Comparison of ENCODE assay signal across 8 cellular contexts in the genomic region with DNA sequence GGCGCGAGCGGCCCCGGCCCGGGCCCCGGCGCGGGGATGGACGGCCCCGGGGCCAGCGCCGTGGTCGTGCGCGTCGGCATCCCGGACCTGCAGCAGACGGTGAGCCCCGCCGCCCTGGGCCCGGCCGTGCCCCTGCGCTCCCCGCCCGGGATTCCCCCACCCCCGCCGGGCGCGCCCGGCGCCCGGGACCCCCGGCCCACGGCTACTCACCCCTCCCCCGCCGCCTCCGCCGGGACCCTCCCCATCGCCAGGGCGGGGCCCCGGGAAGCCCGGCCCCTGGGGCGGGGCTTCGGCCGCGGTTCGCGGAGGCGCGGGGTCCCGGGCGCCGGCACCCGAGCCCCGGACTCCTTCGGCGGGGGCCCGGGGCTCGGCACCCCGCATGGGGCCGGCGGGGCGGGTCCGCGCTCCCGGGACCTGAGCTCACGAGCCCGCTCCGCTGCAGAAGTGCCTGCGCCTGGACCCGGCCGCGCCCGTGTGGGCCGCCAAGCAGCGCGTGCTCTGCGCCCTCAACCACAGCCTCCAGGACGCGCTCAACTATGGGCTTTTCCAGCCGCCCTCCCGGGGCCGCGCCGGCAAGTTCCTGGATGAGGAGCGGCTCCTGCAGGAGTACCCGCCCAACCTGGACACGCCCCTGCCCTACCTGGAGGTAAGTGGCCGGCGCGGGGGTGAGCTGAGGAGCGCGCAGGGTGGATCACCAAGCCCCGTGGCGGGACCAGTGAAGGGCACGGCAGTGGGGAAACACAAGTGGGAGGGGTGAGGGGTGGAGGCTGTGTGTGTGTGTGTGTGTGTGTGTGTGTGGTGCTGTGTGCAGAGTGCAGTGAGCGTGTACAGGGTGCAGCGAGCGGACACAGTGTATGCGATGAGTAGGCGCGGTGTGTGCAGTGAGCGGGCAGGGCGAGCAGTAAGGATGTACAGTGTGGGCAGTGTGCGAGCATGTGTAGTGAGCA. TPM values are rescaled to one million over a fixed set of nuclear protein-coding genes. Genes with fewer than 3 reads are reported as not detected.
DNase-seq lines count a peak whose midpoint lies in the region; ATAC-seq and TF ChIP-seq lines count a peak whose summit lies in the region.

No MANE protein-coding gene starts in this region.

- no peaks in the 10 kb centered on the region for H3K9me3 Mint-ChIP-seq in CD4-positive, alpha-beta T cell
- no peaks in the 10 kb centered on the region for H3K9me3 Mint-ChIP-seq in activated CD8-positive, alpha-beta T cell treated with anti-CD3 and anti-CD28 coated beads, Interleukin-2, amount 10 ng/mL, durations not matched to agents 7 days and 5 days (ENCODE audit: insufficient read depth)
- peaks cover 12% of the 10 kb centered on the region for H3K9me3 Mint-ChIP-seq in glutamatergic neuron (ENCODE audit: unreplicated experiment)

- POLR2A ChIA-PET in CD4-positive, alpha-beta T cell (lab: Charles Lee): no interaction called here
- POLR2A ChIA-PET in activated CD8-positive, alpha-beta T cell treated with anti-CD3 and anti-CD28 coated beads, Interleukin-2, amount 10 ng/mL, durations not matched to agents 7 days and 5 days (lab: Charles Lee): no interaction called here
- POLR2A ChIA-PET in OCI-LY7 (lab: Charles Lee): no interaction called here

- TF ChIP-seq CTCF in CD4-positive, alpha-beta T cell (IDR thresholded peaks at IDR 0.05): no peak
- no peak for TF ChIP-seq CTCF in glutamatergic neuron (IDR thresholded peaks at IDR 0.05; ENCODE audit: partially characterized antibody, unreplicated experiment)
- TF ChIP-seq CTCF in OCI-LY7 (conservative IDR thresholded peaks at IDR 0.05; ENCODE audit: low read length): no peak

- H3K4me1 ChIP-seq in rectal smooth muscle tissue (ENCODE audit: control insufficient read depth, insufficient read depth, low read length) (no peaks in the 10 kb centered on the region), OCI-LY7 (ENCODE audit: insufficient read depth, low read length, poor library complexity, severe bottlenecking) (no peaks in the 10 kb centered on the region)

- H3K27ac ChIP-seq in CD4-positive, alpha-beta T cell (ENCODE audit: low read depth, low read length): no peak overlapping the region
- H3K27ac ChIP-seq in rectal smooth muscle tissue (ENCODE audit: low read depth, low read length) (no peak overlapping the region), OCI-LY7 (ENCODE audit: low read depth, low read length, poor library complexity, severe bottlenecking) (no peak overlapping the region)

- no peak overlapping the region for H3K27ac Mint-ChIP-seq in CD4-positive, alpha-beta T cell
- no peak overlapping the region for H3K27ac Mint-ChIP-seq in activated CD8-positive, alpha-beta T cell treated with anti-CD3 and anti-CD28 coated beads, Interleukin-2, amount 10 ng/mL, durations not matched to agents 7 days and 5 days
- H3K27ac Mint-ChIP-seq in glutamatergic neuron (ENCODE audit: unreplicated experiment): no peak overlapping the region

- no TSS peak for BruUV-seq in OCI-LY7 (replicated peaks; lab: Mats Ljungman, UMichigan)

- ATAC-seq in CD4-positive, alpha-beta T cell (ENCODE audit: poor library complexity): peak; percentile 26
- ATAC-seq in activated CD8-positive, alpha-beta T cell treated with anti-CD3 and anti-CD28 coated beads, Interleukin-2, amount 10 ng/mL, durations not matched to agents 7 days and 5 days: peak; percentile 33
- no peak for ATAC-seq in GM19463 (IDR thresholded peaks at IDR 0.05; ENCODE audit: unreplicated experiment)

- H3K9me3 ChIP-seq in CD4-positive, alpha-beta T cell (ENCODE audit: control insufficient read depth, low read length): no peaks in the 10 kb centered on the region
- no peaks in the 10 kb centered on the region for H3K9me3 ChIP-seq in OCI-LY7 (ENCODE audit: low read length)

- H3K9me2 ChIP-seq in OCI-LY7 (ENCODE audit: insufficient read depth, low read length): no peaks in the 10 kb centered on the region

- H3K4me3 Mint-ChIP-seq in CD4-positive, alpha-beta T cell: peak overlapping the region; percentile 66
- H3K4me3 Mint-ChIP-seq in activated CD8-positive, alpha-beta T cell treated with anti-CD3 and anti-CD28 coated beads, Interleukin-2, amount 10 ng/mL, durations not matched to agents 7 days and 5 days: no peak overlapping the region
- H3K4me3 Mint-ChIP-seq in glutamatergic neuron (ENCODE audit: unreplicated experiment): peak overlapping the region; percentile 60

- CTCF ChIA-PET in CD4-positive, alpha-beta T cell (lab: Charles Lee): interaction anchor here (0.6 to 1.4 kb wide), 2 partner anchors 17 to 872 kb away, joined by 3 read pairs; no protein-coding TSS in a partner anchor
- CTCF ChIA-PET in activated CD8-positive, alpha-beta T cell treated with anti-CD3 and anti-CD28 coated beads, Interleukin-2, amount 10 ng/mL, durations not matched to agents 7 days and 5 days (lab: Charles Lee): no interaction called here
- CTCF ChIA-PET in OCI-LY7 (lab: Charles Lee; ENCODE audit: unreplicated experiment): no interaction called here

- peaks cover 48% of the 10 kb centered on the region for H3K27me3 Mint-ChIP-seq in CD4-positive, alpha-beta T cell
- peaks cover 48% of the 10 kb centered on the region for H3K27me3 Mint-ChIP-seq in activated CD8-positive, alpha-beta T cell treated with anti-CD3 and anti-CD28 coated beads, Interleukin-2, amount 10 ng/mL, durations not matched to agents 7 days and 5 days (ENCODE audit: low read depth)
- H3K27me3 Mint-ChIP-seq in glutamatergic neuron (ENCODE audit: unreplicated experiment): peaks cover 30% of the 10 kb centered on the region

- no peaks in the 10 kb centered on the region for H3K36me3 Mint-ChIP-seq in CD4-positive, alpha-beta T cell (ENCODE audit: low read depth)
- no peaks in the 10 kb centered on the region for H3K36me3 Mint-ChIP-seq in activated CD8-positive, alpha-beta T cell treated with anti-CD3 and anti-CD28 coated beads, Interleukin-2, amount 10 ng/mL, durations not matched to agents 7 days and 5 days (ENCODE audit: low read depth)
- no peaks in the 10 kb centered on the region for H3K36me3 Mint-ChIP-seq in glutamatergic neuron (ENCODE audit: unreplicated experiment)

- no peaks in the 10 kb centered on the region for H4K20me1 ChIP-seq in OCI-LY7 (ENCODE audit: insufficient read depth, low read length)

- H3K36me3 ChIP-seq in rectal smooth muscle tissue (ENCODE audit: control insufficient read depth, insufficient read depth, low read length): no peaks in the 10 kb centered on the region
- no peaks in the 10 kb centered on the region for H3K36me3 ChIP-seq in OCI-LY7 (ENCODE audit: insufficient read depth, low read length)

- H3K4me2 ChIP-seq in OCI-LY7 (ENCODE audit: low read length): no peak overlapping the region

- H3K27me3 ChIP-seq in CD4-positive, alpha-beta T cell (ENCODE audit: control insufficient read depth, insufficient read depth, low read length): peaks cover 29% of the 10 kb centered on the region
- H3K27me3 ChIP-seq in rectal smooth muscle tissue (ENCODE audit: control insufficient read depth, insufficient read depth, low read length): peaks cover 34% of the 10 kb centered on the region

- no peak overlapping the region for H2AFZ ChIP-seq in OCI-LY7 (ENCODE audit: low read length)

- no peak for DNase-seq in CD4-positive, alpha-beta T cell
- peak; percentile 81 for DNase-seq in HuH-7 (ENCODE audit: low spot score)
- no peak for DNase-seq in activated CD8-positive, alpha-beta T cell treated with anti-CD3 and anti-CD28 coated beads, Interleukin-2, amount 10 ng/mL, durations not matched to agents 7 days and 5 days
- peak; percentile 62 for DNase-seq in glutamatergic neuron
- no peak for DNase-seq in OCI-LY7 (ENCODE audit: low spot score)
- DNase-seq in NCI-H82 (lab: John Stamatoyannopoulos, UW): no peak

- H3K9ac ChIP-seq in rectal smooth muscle tissue (ENCODE audit: low read length): no peak overlapping the region

- H3K4me3 ChIP-seq in rectal smooth muscle tissue (ENCODE audit: low read length) (peak overlapping the region; percentile 44), OCI-LY7 (ENCODE audit: low read depth, low read length, poor library complexity, severe bottlenecking) (no peak overlapping the region)

- intact Hi-C loops in CD4-positive, alpha-beta T cell (cut with DNase I, micrococcal nuclease): no loop called here
- intact Hi-C loops in OCI-LY7 (cut with micrococcal nuclease; ENCODE audit: unreplicated experiment): no loop called here

- H3K4me1 Mint-ChIP-seq in CD4-positive, alpha-beta T cell (ENCODE audit: low read depth): peaks cover 16% of the 10 kb centered on the region
- peaks cover 9% of the 10 kb centered on the region for H3K4me1 Mint-ChIP-seq in activated CD8-positive, alpha-beta T cell treated with anti-CD3 and anti-CD28 coated beads, Interleukin-2, amount 10 ng/mL, durations not matched to agents 7 days and 5 days (ENCODE audit: low read depth)
- no peaks in the 10 kb centered on the region for H3K4me1 Mint-ChIP-seq in glutamatergic neuron (ENCODE audit: low read depth, unreplicated experiment)

- H3K79me2 ChIP-seq in OCI-LY7 (ENCODE audit: insufficient read depth, low read depth, low read length): no peaks in the 10 kb centered on the region

RNA-seq across cellular contexts. Expression of a gene that starts 2.3 kb away (rescaled TPM):
- total RNA-seq in CD4-positive, alpha-beta T cell: not detected
- total RNA-seq in activated CD8-positive, alpha-beta T cell treated with anti-CD3 and anti-CD28 coated beads, Interleukin-2, amount 10 ng/mL, durations not matched to agents 7 days and 5 days: under 1 TPM in 1 of 2 experiments, not detected in 1; 0.05 TPM
- total RNA-seq in glutamatergic neuron (ENCODE audit: unreplicated experiment) (20.4 TPM), OCI-LY7 (2022) (0.07 and 0.15 TPM in 2 replicates)
- total RNA-seq in OCI-LY7 (2014; rRNA removed; shearing (Covaris generic)): not detected in 2 replicates

RNA-seq across cellular contexts. Expression of a gene that starts 46.9 kb away (rescaled TPM):
- total RNA-seq in CD4-positive, alpha-beta T cell: 10 to 100 TPM; 52.3 to 54.4 TPM
- 10 to 100 TPM; 28.8 to 35.1 TPM for total RNA-seq in activated CD8-positive, alpha-beta T cell treated with anti-CD3 and anti-CD28 coated beads, Interleukin-2, amount 10 ng/mL, durations not matched to agents 7 days and 5 days
- total RNA-seq in glutamatergic neuron (ENCODE audit: unreplicated experiment) (65.7 TPM), OCI-LY7 (2022) (34.4 and 34.8 TPM in 2 replicates)
- total RNA-seq in OCI-LY7 (2014; rRNA removed; shearing (Covaris generic)): 20.1 and 31.6 TPM in 2 replicates

Comparison
In these comparisons a context has a peak if more than half of its experiments do, and no peak if none do; other contexts are left out.
1. DNase-seq: peak in HuH-7 (single experiment) and glutamatergic neuron (single experiment); none in CD4-positive, alpha-beta T cell (0 of 10), activated CD8-positive, alpha-beta T cell treated with anti-CD3 and anti-CD28 coated beads, Interleukin-2, amount 10 ng/mL, durations not matched to agents 7 days and 5 days (single experiment), OCI-LY7 (single experiment) and NCI-H82 (single experiment).
2. RNA of a gene that starts 2.3 kb away (total RNA-seq): 20.4 TPM in glutamatergic neuron (single experiment); 0.07 to 0.15 TPM in OCI-LY7, 0.05 TPM in activated CD8-positive, alpha-beta T cell treated with anti-CD3 and anti-CD28 coated beads, Interleukin-2, amount 10 ng/mL, durations not matched to agents 7 days and 5 days and not detected in CD4-positive, alpha-beta T cell; every median in the first group is over 10 times any median in the second.